9 cellular contexts compared by ENCODE assay signal in the genomic region with DNA sequence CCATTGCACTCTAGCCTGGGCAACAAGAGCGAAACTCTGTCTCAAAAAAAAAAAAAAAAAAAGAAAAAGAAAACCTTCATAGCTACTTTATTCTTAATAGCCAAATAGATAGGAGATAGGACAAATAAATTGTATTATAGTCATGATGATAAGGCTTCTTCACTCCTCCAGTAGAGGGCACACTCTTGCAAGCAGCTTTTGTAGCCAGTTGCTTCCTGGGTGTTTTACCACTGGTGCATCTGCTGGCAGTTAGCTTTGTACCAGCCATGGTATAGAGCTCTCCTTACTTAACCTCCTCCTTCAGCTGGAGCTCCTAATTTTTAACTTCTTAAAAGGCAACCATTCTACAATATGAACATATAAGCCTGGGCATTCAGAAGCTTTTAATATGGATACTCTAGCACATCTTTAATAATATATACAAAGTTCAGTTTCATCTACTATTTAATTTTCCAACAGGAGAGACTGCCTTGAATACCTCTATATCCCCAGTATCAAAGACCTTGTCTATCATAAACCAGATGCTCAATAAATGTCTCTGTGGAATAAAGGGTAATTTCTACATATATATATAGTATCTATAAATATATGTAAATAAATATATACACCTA. TPM values are rescaled to one million over a fixed set of nuclear protein-coding genes. Genes with fewer than 3 reads are reported as not detected.
DNase-seq lines count a peak whose midpoint lies in the region; ATAC-seq, FAIRE-seq and TF ChIP-seq lines count a peak whose summit lies in the region.
"Had no signal": no experiment of that assay in that cellular context is flagged by ENCODE, and none has a peak within 500 bp of the region (broad histone marks: within the 10 kb centered on the region; RNA-seq: fewer than 3 reads in every experiment).

No MANE protein-coding gene starts in this region.

- DNase-seq in COLO829 (ENCODE audit: low spot score) (peak; percentile 44), GM19240 (ENCODE audit: insufficient read length, low spot score) (peak; percentile 15), LoVo (ENCODE audit: low spot score) (peak; percentile 56), RWPE2 (ENCODE audit: low spot score) (no peak), bronchial epithelial cell (ENCODE audit: low read depth) (peak; percentile 68), kidney tubule cell (ENCODE audit: low spot score) (peak; percentile 65), stomach (peak; percentile 39), aorta (no peak)

- H3K4me1 ChIP-seq in RWPE2 (ENCODE audit: insufficient read depth, poor library complexity, severe bottlenecking) (peaks cover 8% of the 10 kb centered on the region), stomach (peaks cover 0 to 8% (median 4%) of the 10 kb centered on the region in 4 donors), aorta (ENCODE audit: control insufficient read depth in 1 of 2, insufficient read depth in 2 of 2, low read length in 2 of 2) (no peaks in the 10 kb centered on the region)

- peak; percentile 87 for TF ChIP-seq CTCF in RWPE2 (IDR thresholded peaks at IDR 0.05; ENCODE audit: poor library complexity, severe bottlenecking)
- peak; percentile 77 for TF ChIP-seq CTCF in bronchial epithelial cell (IDR thresholded peaks at IDR 0.05; ENCODE audit: insufficient read depth, low read length, severe bottlenecking)
- TF ChIP-seq CTCF in stomach (IDR thresholded peaks at IDR 0.05): peak in 5 of 7 experiments; percentile 33 to 62 (median 47)

- H3K36me3 ChIP-seq in RWPE2 (ENCODE audit: low read depth): no peaks in the 10 kb centered on the region
- no peaks in the 10 kb centered on the region for H3K36me3 ChIP-seq in bronchial epithelial cell (ENCODE audit: control insufficient read depth, insufficient read depth, low read length)
- peaks cover 0 to 4% (median 0%) of the 10 kb centered on the region in 4 donors for H3K36me3 ChIP-seq in stomach
- no peaks in the 10 kb centered on the region for H3K36me3 ChIP-seq in aorta (ENCODE audit: control insufficient read depth in 1 of 2, insufficient read depth in 2 of 2, low read length in 1 of 2)

- ATAC-seq in RWPE2 (ENCODE audit: low read depth) (peak; percentile 68), aorta (ENCODE audit: low FRiP score) (no peak)

- no peaks in the 10 kb centered on the region for H3K9me3 ChIP-seq in RWPE2 (ENCODE audit: severe bottlenecking)
- H3K9me3 ChIP-seq in stomach: no peaks in the 10 kb centered on the region
- H3K9me3 ChIP-seq in aorta (ENCODE audit: control insufficient read depth, low read length): no peaks in the 10 kb centered on the region
- H3K9me3 ChIP-seq: SJSA1 had no signal

- H3K4me3 ChIP-seq in RWPE2 (ENCODE audit: severe bottlenecking) (no peak overlapping the region), bronchial epithelial cell (ENCODE audit: low read depth, low read length) (no peak overlapping the region), stomach (no peak overlapping the region), aorta (ENCODE audit: low read length in 2 of 2) (no peak overlapping the region)
- H3K4me3 ChIP-seq: SJSA1 had no signal

- no peaks in the 10 kb centered on the region for H3K27me3 ChIP-seq in RWPE2 (ENCODE audit: insufficient read depth, poor library complexity, severe bottlenecking)
- no peaks in the 10 kb centered on the region for H3K27me3 ChIP-seq in bronchial epithelial cell (ENCODE audit: control insufficient read depth, insufficient read depth, low read length)
- no peaks in the 10 kb centered on the region for H3K27me3 ChIP-seq in stomach
- H3K27me3 ChIP-seq in aorta (ENCODE audit: control insufficient read depth in 1 of 2, insufficient read depth in 2 of 2, low read length in 1 of 2): no peaks in the 10 kb centered on the region
- H3K27me3 ChIP-seq: SJSA1 had no signal

- WGBS in stomach, 5 donors: 38 to 69% (median 59%) methylated on average over 1 of the region's 1 CpG; no CpG with 5 or more reads in 2 of the 5 donors
- 86% methylated on average over 1 of the region's 1 CpG; no CpG with 5 or more reads in 1 of the 2 donors for WGBS in aorta, 2 donors

- no peak for FAIRE-seq in bronchial epithelial cell (lab: Jason Lieb, UNC)

- TF ChIP-seq POLR2A in stomach (IDR thresholded peaks at IDR 0.05): no peak

- intact Hi-C loops in stomach (cut with DNase I; ENCODE audit: low total_unique reads) (no loop called here), aorta (cut with DNase I) (loop anchor here (2.0 to 5.0 kb wide), 2 partner anchors 68 to 70 kb away; no protein-coding TSS in a partner anchor)

- H3K27ac ChIP-seq in RWPE2 (ENCODE audit: poor library complexity, severe bottlenecking) (no peak overlapping the region), stomach (no peak overlapping the region), aorta (ENCODE audit: low read depth in 1 of 2, low read length in 2 of 2) (no peak overlapping the region)
- H3K27ac ChIP-seq: SJSA1 had no signal

- TF ChIP-seq EP300 in stomach (IDR thresholded peaks at IDR 0.05): no peak

RNA-seq across cellular contexts. Expression of a gene that starts 35.8 kb away (rescaled TPM):
- total RNA-seq in bronchial epithelial cell (21.1 and 42.2 TPM in 2 replicates), stomach (100 to 1,000 TPM in 2 of 5 donors, 10 to 100 TPM in 3; 30.0 to 200 (median 91.4) TPM), aorta (10 to 100 TPM; 47.5 to 54.7 TPM)
- polyA plus RNA-seq in stomach (1 to 10 TPM; 1.8 to 8.9 (median 6.6) TPM), aorta (10 to 100 TPM in 1 of 2 donors, 1 to 10 TPM in 1; 8.3 to 10.5 TPM)

Comparison
In these comparisons a context has a peak if more than half of its experiments do, and no peak if none do; other contexts are left out.
1. DNase-seq: peak in COLO829 (single experiment), GM19240 (single experiment), LoVo (single experiment), bronchial epithelial cell (single experiment), kidney tubule cell (single experiment) and stomach (single experiment); none in RWPE2 (single experiment) and aorta (0 of 2).
2. Peak in every context shown above with its lines, with median percentiles within 50 percentile points of each other: CTCF ChIP-seq.